ENCODE assay signal across 22 cellular contexts in genomic region chr11:124618863-124619262, GRCh38. TPM values are rescaled to one million over a fixed set of nuclear protein-coding genes. Genes with fewer than 3 reads are reported as not detected.
DNase-seq lines count a peak whose midpoint lies in the region; ATAC-seq, FAIRE-seq and TF ChIP-seq lines count a peak whose summit lies in the region.
"Had no signal": no experiment of that assay in that cellular context is flagged by ENCODE, and none has a peak within 500 bp of the region (broad histone marks: within the 10 kb centered on the region; RNA-seq: fewer than 3 reads in every experiment).

No MANE protein-coding gene starts in this region.

- no peaks in the 10 kb centered on the region for H3F3A ChIP-seq in PC-3 (ENCODE audit: low read length, unreplicated experiment)

- no peaks in the 10 kb centered on the region for H3K9me2 ChIP-seq in PC-3 (replicated peaks; ENCODE audit: low read length)

- intact Hi-C loops in PC-3 (cut with micrococcal nuclease) (no loop called here), natural killer cell (cut with micrococcal nuclease) (no loop called here)

- H3K4me2 ChIP-seq in PC-3 (ENCODE audit: low read length): no peak overlapping the region
- H3K4me2 ChIP-seq: A549 had no signal

- H4K20me1 ChIP-seq in PC-3 (ENCODE audit: low read length): peaks cover 5% of the 10 kb centered on the region; the same call in 1 of the 2 replicates

- no peaks in the 10 kb centered on the region for H3K9me3 ChIP-seq in PC-3 (ENCODE audit: low read length)
- H3K9me3 ChIP-seq in WERI-Rb-1 (ENCODE audit: severe bottlenecking): no peaks in the 10 kb centered on the region
- no peaks in the 10 kb centered on the region for H3K9me3 ChIP-seq in small intestine (ENCODE audit: control insufficient read depth, low read depth)
- H3K9me3 ChIP-seq: A549, Caco-2, HAP-1 had no signal

- 18 to 58% (median 40%) methylated on average over 5 of the region's 5 CpGs for WGBS in small intestine, 3 donors

- no peak for FAIRE-seq in small intestine (lab: Jason Lieb, UNC)
- FAIRE-seq: A549, G401.6, GM12892, H54 had no signal

- no peak overlapping the region for H3K27ac ChIP-seq in PC-3 (ENCODE audit: low read length)
- no peak overlapping the region for H3K27ac ChIP-seq in WERI-Rb-1
- H3K27ac ChIP-seq in small intestine (ENCODE audit: low read depth in 1 of 2, low read length in 1 of 2): no peak overlapping the region
- H3K27ac ChIP-seq: A549 had no signal

- peaks cover 19 to 36% of the 10 kb centered on the region in 2 donors for H3K27me3 Mint-ChIP-seq in natural killer cell (ENCODE audit: low read depth in 2 of 2)

- DNase-seq in HEK293T (ENCODE audit: extremely low spot score): no peak
- DNase-seq in PC-3: peak; percentile 63
- DNase-seq in WERI-Rb-1: peak; percentile 63
- peak; percentile 80 for DNase-seq in small intestine
- DNase-seq in natural killer cell: no peak
- no peak for DNase-seq in NCI-H1048 (lab: John Stamatoyannopoulos, UW)
- DNase-seq in NCI-H446 treated with DMSO at 0.1 percent for 48 hours (lab: John Stamatoyannopoulos, UW): no peak
- DNase-seq: 8988T; ACHN; C1 segment of cervical spinal cord; Caco-2; CD4-positive, CD25-positive, alpha-beta regulatory T cell; CD8-positive, alpha-beta T cell; DMS153; DND-41; GOT3 had no signal

- no peak for TF ChIP-seq CTCF in PC-3 (conservative IDR thresholded peaks at IDR 0.05; ENCODE audit: low read depth, low read length)
- no peak for TF ChIP-seq CTCF in WERI-Rb-1 (IDR thresholded peaks at IDR 0.05; ENCODE audit: low read depth, low read length)
- no peak for TF ChIP-seq CTCF in natural killer cell (IDR thresholded peaks at IDR 0.05)

- H3K4me1 ChIP-seq in PC-3 (ENCODE audit: insufficient read depth, low read length): peaks cover 10% of the 10 kb centered on the region
- H3K4me1 ChIP-seq in small intestine (ENCODE audit: control insufficient read depth in 2 of 2, insufficient read depth in 1 of 2, low read depth in 1 of 2, low read length in 1 of 2): peaks cover 3 to 11% of the 10 kb centered on the region in 2 donors

- H3K27me3 ChIP-seq in PC-3 (ENCODE audit: low read length) (0 out of 2 replicates have a peak, but pooled peaks cover 18% of the 10 kb centered on the region), WERI-Rb-1 (ENCODE audit: insufficient read depth, low read depth, severe bottlenecking) (no peaks in the 10 kb centered on the region), small intestine (ENCODE audit: control insufficient read depth in 2 of 2, insufficient read depth in 2 of 2, low read length in 2 of 2) (no peaks in the 10 kb centered on the region)

- no peak for ATAC-seq in PC-3
- ATAC-seq in natural killer cell: no peak
- ATAC-seq: A549; CD8-positive, alpha-beta T cell had no signal

- no peak overlapping the region for H3K9ac ChIP-seq in PC-3 (ENCODE audit: low read length)

- H3K9me3 Mint-ChIP-seq in natural killer cell: no peaks in the 10 kb centered on the region
- H3K9me3 Mint-ChIP-seq: CD4-positive, CD25-positive, alpha-beta regulatory T cell; CD8-positive, alpha-beta T cell had no signal

- H3K79me2 ChIP-seq in PC-3 (ENCODE audit: low read length): peaks cover 11% of the 10 kb centered on the region

- H2AFZ ChIP-seq in PC-3 (ENCODE audit: low read length): no peak overlapping the region

- no peak overlapping the region for H3K4me3 Mint-ChIP-seq in natural killer cell
- H3K4me3 Mint-ChIP-seq: CD8-positive, alpha-beta T cell had no signal

- H3K36me3 Mint-ChIP-seq in natural killer cell: no peaks in the 10 kb centered on the region
- H3K36me3 Mint-ChIP-seq: CD4-positive, CD25-positive, alpha-beta regulatory T cell had no signal

- H3K4me3 ChIP-seq in PC-3 (ENCODE audit: low read length) (no peak overlapping the region), WERI-Rb-1 (ENCODE audit: low read depth, low read length) (no peak overlapping the region), small intestine (ENCODE audit: low read depth in 1 of 2, low read length in 2 of 2) (no peak overlapping the region)
- H3K4me3 ChIP-seq: A549, HAP-1 had no signal

- CTCF ChIA-PET in HEK293T (lab: Yijun Ruan, JAX) (no interaction called here), PC-3 (lab: Charles Lee) (no interaction called here)

- no peaks in the 10 kb centered on the region for H3K36me3 ChIP-seq in PC-3 (ENCODE audit: low read depth, low read length)
- peaks cover 3% of the 10 kb centered on the region for H3K36me3 ChIP-seq in WERI-Rb-1
- no peaks in the 10 kb centered on the region for H3K36me3 ChIP-seq in small intestine (ENCODE audit: control insufficient read depth in 2 of 2, insufficient read depth in 2 of 2, low read length in 2 of 2)

- no peak overlapping the region for H3K27ac Mint-ChIP-seq in natural killer cell
- H3K27ac Mint-ChIP-seq: CD4-positive, CD25-positive, alpha-beta regulatory T cell; CD8-positive, alpha-beta T cell had no signal

- BruUV-seq in PC-3 (replicated peaks; lab: Mats Ljungman, UMichigan): no TSS peak

- POLR2A ChIA-PET in HEK293T (lab: Yijun Ruan, JAX): no interaction called here
- POLR2A ChIA-PET in PC-3 (lab: Charles Lee; ENCODE audit: unreplicated experiment): no interaction called here

- peaks cover 9 to 18% of the 10 kb centered on the region in 2 donors for H3K4me1 Mint-ChIP-seq in natural killer cell

TF ChIP-seq in HEK293T, 16 proteins besides CTCF, POLR2A, EP300 and RAD21:
- no peak for TF ChIP-seq L3MBTL2 (conservative IDR thresholded peaks at IDR 0.05)
- TF ChIP-seq FOXM1 (IDR thresholded peaks at IDR 0.05; ENCODE audit: borderline replicate concordance): no peak
- TF ChIP-seq PKNOX1 (IDR thresholded peaks at IDR 0.05): 0 out of 2 replicates have a peak, but pooled peaks have one; percentile 21
- TF ChIP-seq FOXA1 (IDR thresholded peaks at IDR 0.05): no peak
- no peak for TF ChIP-seq SUZ12 (IDR thresholded peaks at IDR 0.05)
- TF ChIP-seq SP1 (IDR thresholded peaks at IDR 0.05): no peak

RNA-seq across cellular contexts. Expression of gene TBRG1, which starts 3.8 kb away (rescaled TPM):
- total RNA-seq in PC-3 (2014; rRNA removed) (20.6 and 21.8 TPM in 2 replicates), natural killer cell (10 to 100 TPM; 62.9 to 68.6 (median 68.3) TPM)
- 10 to 100 TPM; 22.5 to 47.4 (median 37.6) TPM for polyA plus RNA-seq in small intestine

RNA-seq across cellular contexts. Expression of gene PANX3, which starts 7.6 kb away (rescaled TPM):
- not detected in 2 replicates for total RNA-seq in PC-3 (2014; rRNA removed)
- not detected for polyA plus RNA-seq in small intestine
- total RNA-seq in natural killer cell: not detected
- total RNA-seq: Caco-2; CD4-positive, CD25-positive, alpha-beta regulatory T cell; CD8-positive, alpha-beta T cell had no signal
- polyA plus RNA-seq: A549; BJ; CD4-positive, CD25-positive, alpha-beta regulatory T cell had no signal

RNA-seq across cellular contexts. Expression of gene OR8A1, which starts 49.1 kb away (rescaled TPM):
- total RNA-seq in PC-3 (2014; rRNA removed) (0.04 TPM in 1 of 2 replicates, not detected in the other), natural killer cell (not detected)
- not detected for polyA plus RNA-seq in small intestine
- total RNA-seq: Caco-2; CD4-positive, CD25-positive, alpha-beta regulatory T cell; CD8-positive, alpha-beta T cell had no signal
- polyA plus RNA-seq: A549; BJ; CD4-positive, CD25-positive, alpha-beta regulatory T cell had no signal

RNA-seq across cellular contexts. Expression of gene SIAE, which starts 54.7 kb away (rescaled TPM):
- 12.8 and 17.6 TPM in 2 replicates for total RNA-seq in PC-3 (2014; rRNA removed)
- polyA plus RNA-seq in small intestine: 10 to 100 TPM in 2 of 3 donors, 1 to 10 TPM in 1; 4.1 to 43.0 (median 12.1) TPM
- 1 to 10 TPM; 2.5 to 5.4 (median 2.5) TPM for total RNA-seq in natural killer cell

RNA-seq across cellular contexts. Expression of gene SPA17, which starts 54.8 kb away (rescaled TPM):
- total RNA-seq in PC-3 (2014; rRNA removed) (14.0 and 16.5 TPM in 2 replicates), natural killer cell (under 1 TPM; 0.35 to 0.45 (median 0.35) TPM)
- 1 to 10 TPM; 3.2 to 9.8 (median 7.2) TPM for polyA plus RNA-seq in small intestine

Comparison
In these comparisons a context has a peak if more than half of its experiments do, and no peak if none do; other contexts are left out.
1. DNase-seq: peak in PC-3 (single experiment), WERI-Rb-1 (single experiment) and small intestine (single experiment); none in HEK293T (single experiment), natural killer cell (single experiment), NCI-H1048 (single experiment) and NCI-H446 treated with DMSO at 0.1 percent for 48 hours (single experiment).